In genomic region chr15:58285212-58285920, GRCh38 we compare ENCODE assay signal across 1 cellular context.
TF ChIP-seq lines count a peak whose summit lies in the region.

No MANE protein-coding gene starts in this region.

TF ChIP-seq in liver, 16 proteins besides CTCF, POLR2A, EP300 and RAD21 (continued from another document):
- TF ChIP-seq REST (IDR thresholded peaks at IDR 0.05) (peak; percentile 47), HNF4G (IDR thresholded peaks at IDR 0.05) (peak; percentile 64), SP1 (IDR thresholded peaks at IDR 0.05) (peak; percentile 90), TAF1 (conservative IDR thresholded peaks at IDR 0.05) (peak; percentile 94), RXRA (IDR thresholded peaks at IDR 0.05) (peak; percentile 92 to 93), NR2F2 (IDR thresholded peaks at IDR 0.05) (peak; percentile 65), HNF4A (conservative IDR thresholded peaks at IDR 0.05) (peak; percentile 81 to 85), GABPA (IDR thresholded peaks at IDR 0.05 in 1 of 2, conservative IDR thresholded peaks at IDR 0.05 in 1 of 2) (no peak), ATF3 (IDR thresholded peaks at IDR 0.05) (peak; percentile 80), ZBTB33 (IDR thresholded peaks at IDR 0.05) (peak; percentile 69), YY1 (IDR thresholded peaks at IDR 0.05) (peak; percentile 61)
